Comparison of ENCODE assay signal across 30 cellular contexts in the genomic region with DNA sequence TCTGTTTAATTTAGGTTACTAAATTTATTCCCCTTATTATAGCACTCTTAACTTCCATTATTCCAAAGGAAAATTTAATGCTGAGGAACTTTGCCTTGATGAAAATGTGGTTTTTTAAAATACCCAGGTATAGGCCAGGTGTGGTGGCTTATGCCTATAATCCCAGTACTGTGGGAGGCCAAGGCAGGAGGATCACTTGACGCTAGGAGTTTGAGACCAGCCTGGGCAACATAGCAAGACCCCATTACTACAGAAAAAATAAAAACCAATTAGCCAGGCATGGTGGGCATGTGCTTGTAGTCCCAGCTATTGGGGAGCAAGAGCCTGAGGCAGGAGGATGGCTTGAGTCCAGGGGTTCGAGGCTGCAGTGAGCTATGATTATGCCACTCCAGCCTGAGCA.
"Had no signal": no experiment of that assay in that cellular context is flagged by ENCODE, and none has a peak within 500 bp of the region (broad histone marks: within the 10 kb centered on the region; RNA-seq: fewer than 3 reads in every experiment).

No MANE protein-coding gene starts in this region.

- H3K4me3 ChIP-seq: ascending aorta, breast epithelium, cardiac muscle cell, coronary artery, dorsolateral prefrontal cortex, esophagus muscularis mucosa, gastrocnemius medialis, heart left ventricle had no signal

- H3K27ac ChIP-seq: ascending aorta, breast epithelium, cardiac muscle cell, coronary artery, dorsolateral prefrontal cortex, esophagus muscularis mucosa, foreskin keratinocyte, gastrocnemius medialis, heart left ventricle had no signal

- H3K4me3 Mint-ChIP-seq: activated CD4-positive, alpha-beta T cell treated with anti-CD3 and anti-CD28 coated beads, Interleukin-2, amount 10 ng/mL, durations not matched to agents 7 days and 5 days; activated CD8-positive, alpha-beta T cell treated with anti-CD3 and anti-CD28 coated beads for 36 hours; activated naive CD4-positive, alpha-beta T cell treated with anti-CD3 and anti-CD28 coated beads, Interleukin-2, amount 10 ng/mL, durations not matched to agents 7 days and 5 days; activated naive CD8-positive, alpha-beta T cell treated with anti-CD3 and anti-CD28 coated beads, Interleukin-2, amount 10 ng/mL, durations not matched to agents 7 days and 5 days; activated T-cell treated with anti-CD3 and anti-CD28 coated beads, Interleukin-2, amount 50 U/mL, for 72 hours; brain; dendritic cell treated with granulocyte-macrophage colony-stimulating factor and Interleukin-4, amounts not matched to agents 40 ng/mL and 50 ng/mL, for 4 days; endodermal cell had no signal

- H3K9me3 Mint-ChIP-seq: activated CD4-positive, alpha-beta T cell treated with anti-CD3 and anti-CD28 coated beads, Interleukin-2, amount 10 ng/mL, durations not matched to agents 7 days and 5 days; activated CD8-positive, alpha-beta T cell treated with anti-CD3 and anti-CD28 coated beads for 36 hours; activated naive CD4-positive, alpha-beta T cell treated with anti-CD3 and anti-CD28 coated beads, Interleukin-2, amount 10 ng/mL, durations not matched to agents 7 days and 5 days; activated naive CD4-positive, alpha-beta T cell treated with anti-CD3 and anti-CD28 coated beads, Interleukin-2, amount 50 U/mL, for 72 hours; activated naive CD8-positive, alpha-beta T cell treated with anti-CD3 and anti-CD28 coated beads, Interleukin-2, amount 10 ng/mL, durations not matched to agents 7 days and 5 days; activated T-cell treated with anti-CD3 and anti-CD28 coated beads, Interleukin-2, amount 50 U/mL, for 72 hours; brain; dendritic cell treated with granulocyte-macrophage colony-stimulating factor and Interleukin-4, amounts not matched to agents 40 ng/mL and 50 ng/mL, for 4 days; endodermal cell had no signal

- H3K27me3 Mint-ChIP-seq: activated CD4-positive, alpha-beta T cell treated with anti-CD3 and anti-CD28 coated beads, Interleukin-2, amount 10 ng/mL, durations not matched to agents 7 days and 5 days; activated CD8-positive, alpha-beta T cell treated with anti-CD3 and anti-CD28 coated beads for 36 hours; activated naive CD4-positive, alpha-beta T cell treated with anti-CD3 and anti-CD28 coated beads, Interleukin-2, amount 10 ng/mL, durations not matched to agents 7 days and 5 days; activated naive CD8-positive, alpha-beta T cell treated with anti-CD3 and anti-CD28 coated beads, Interleukin-2, amount 10 ng/mL, durations not matched to agents 7 days and 5 days; brain; dendritic cell treated with granulocyte-macrophage colony-stimulating factor and Interleukin-4, amounts not matched to agents 40 ng/mL and 50 ng/mL, for 4 days had no signal

- DNase-seq: activated CD4-positive, alpha-beta T cell treated with anti-CD3 and anti-CD28 coated beads for 1 hour; activated CD4-positive, alpha-beta T cell treated with anti-CD3 and anti-CD28 coated beads for 4 hours; activated CD4-positive, alpha-beta T cell treated with anti-CD3 and anti-CD28 coated beads, Interleukin-2, amount 10 ng/mL, durations not matched to agents 7 days and 5 days; activated CD4-positive, alpha-beta T cell treated with anti-CD3 and anti-CD28 coated beads, Interleukin-2, amount 50 U/mL, for 4 hours; activated CD8-positive, alpha-beta memory T cell treated with anti-CD3 and anti-CD28 coated beads for 24 hours; activated CD8-positive, alpha-beta T cell treated with anti-CD3 and anti-CD28 coated beads for 36 hours; activated gamma-delta T cell; activated naive CD4-positive, alpha-beta T cell; activated naive CD4-positive, alpha-beta T cell treated with anti-CD3 and anti-CD28 coated beads, Interleukin-2, amount 10 ng/mL, durations not matched to agents 7 days and 5 days; activated naive CD8-positive, alpha-beta T cell treated with anti-CD3 and anti-CD28 coated beads, Interleukin-2, amount 10 ng/mL, durations not matched to agents 7 days and 5 days; activated T-cell treated with anti-CD3 and anti-CD28 coated beads, Interleukin-2, amount 50 U/mL, for 72 hours; central memory CD4-positive, alpha-beta T cell; dorsolateral prefrontal cortex; effector memory CD4-positive, alpha-beta T cell; endodermal cell; erythroblast; foreskin keratinocyte; gastrocnemius medialis; glutamatergic neuron; heart left ventricle; T-helper 1 cell; T-helper 2 cell had no signal

- H3K27ac Mint-ChIP-seq: activated CD4-positive, alpha-beta T cell treated with anti-CD3 and anti-CD28 coated beads, Interleukin-2, amount 10 ng/mL, durations not matched to agents 7 days and 5 days; activated CD8-positive, alpha-beta T cell treated with anti-CD3 and anti-CD28 coated beads for 36 hours; activated naive CD8-positive, alpha-beta T cell treated with anti-CD3 and anti-CD28 coated beads, Interleukin-2, amount 10 ng/mL, durations not matched to agents 7 days and 5 days; activated T-cell treated with anti-CD3 and anti-CD28 coated beads, Interleukin-2, amount 50 U/mL, for 72 hours; brain; dendritic cell treated with granulocyte-macrophage colony-stimulating factor and Interleukin-4, amounts not matched to agents 40 ng/mL and 50 ng/mL, for 4 days; endodermal cell had no signal

- H3K27me3 ChIP-seq: ascending aorta, breast epithelium, cardiac muscle cell, dorsolateral prefrontal cortex, esophagus muscularis mucosa, foreskin keratinocyte, gastrocnemius medialis, heart left ventricle had no signal

- ATAC-seq: activated CD8-positive, alpha-beta T cell treated with anti-CD3 and anti-CD28 coated beads for 36 hours; activated naive CD4-positive, alpha-beta T cell treated with anti-CD3 and anti-CD28 coated beads, Interleukin-2, amount 50 U/mL, for 72 hours; activated T-cell treated with anti-CD3 and anti-CD28 coated beads, Interleukin-2, amount 50 U/mL, for 72 hours; foreskin keratinocyte; gastrocnemius medialis; heart left ventricle had no signal

- H3K36me3 ChIP-seq: breast epithelium had no signal

- H3K4me1 Mint-ChIP-seq: brain, endodermal cell had no signal

- H3K9me3 ChIP-seq: ascending aorta, breast epithelium, esophagus muscularis mucosa, gastrocnemius medialis, heart left ventricle had no signal

- H3K4me1 ChIP-seq: ascending aorta, breast epithelium, esophagus muscularis mucosa, gastrocnemius medialis had no signal
